In the genomic region with DNA sequence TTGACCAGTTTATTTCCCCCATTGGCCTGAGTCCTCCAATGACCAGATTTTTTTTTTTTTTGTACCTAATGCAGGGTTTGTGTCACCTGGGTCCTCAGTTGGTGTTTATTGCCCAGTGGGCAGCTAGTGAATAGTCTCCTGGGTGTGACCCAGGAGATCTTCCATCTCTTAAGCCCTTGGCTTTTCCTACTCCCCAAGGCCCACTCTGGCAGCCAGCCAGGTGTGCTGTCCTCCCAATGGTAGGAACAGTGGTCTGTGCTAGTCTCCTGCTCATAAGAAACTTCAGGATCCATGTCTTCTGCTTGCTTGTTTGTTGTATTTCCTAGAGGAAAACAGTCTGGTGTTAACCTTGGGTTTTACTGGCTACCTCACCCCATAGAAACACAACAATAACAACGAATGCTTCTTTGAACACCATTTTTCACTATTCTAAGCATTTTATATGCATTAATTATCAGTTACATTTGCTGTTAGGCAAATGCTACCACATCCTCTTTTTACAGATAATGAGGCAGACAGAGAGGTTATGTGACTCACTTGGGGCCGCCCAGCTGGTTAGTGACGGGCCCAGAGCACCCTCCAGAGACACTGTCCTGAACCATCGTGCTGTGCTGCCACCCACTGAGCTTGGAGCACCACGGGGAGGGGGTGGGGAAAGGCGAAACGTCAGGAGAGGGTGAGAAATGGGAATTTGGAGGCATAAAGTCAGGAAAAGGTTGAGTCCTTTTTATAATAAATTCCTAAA, we compare ENCODE assay signal across 9 cellular contexts.
DNase-seq lines count a peak whose midpoint lies in the region; ATAC-seq, FAIRE-seq and TF ChIP-seq lines count a peak whose summit lies in the region.
"Had no signal": no experiment of that assay in that cellular context is flagged by ENCODE, and none has a peak within 500 bp of the region (broad histone marks: within the 10 kb centered on the region; RNA-seq: fewer than 3 reads in every experiment).

No MANE protein-coding gene starts in this region.

- CTCF ChIA-PET in activated naive CD4-positive, alpha-beta T cell treated with anti-CD3 and anti-CD28 coated beads for 36 hours (lab: Charles Lee), result interaction anchor here (0.7 to 1.8 kb wide), 12 partner anchors 19 to 238 kb away, joined by 3 to 5 read pairs (median 3); no protein-coding TSS in a partner anchor

- H3K27ac Mint-ChIP-seq in activated naive CD4-positive, alpha-beta T cell treated with anti-CD3 and anti-CD28 coated beads for 36 hours, result no peak overlapping the region
- no peak overlapping the region for H3K27ac Mint-ChIP-seq in progenitor cell of endocrine pancreas
- H3K27ac Mint-ChIP-seq: brain had no signal

- no peaks in the 10 kb centered on the region for H3K36me3 Mint-ChIP-seq in activated naive CD4-positive, alpha-beta T cell treated with anti-CD3 and anti-CD28 coated beads for 36 hours (ENCODE audit: low read depth)
- H3K36me3 Mint-ChIP-seq in progenitor cell of endocrine pancreas (ENCODE audit: insufficient read depth), result no peaks in the 10 kb centered on the region
- H3K36me3 Mint-ChIP-seq: brain had no signal

- no peaks in the 10 kb centered on the region for H3K9me3 Mint-ChIP-seq in activated naive CD4-positive, alpha-beta T cell treated with anti-CD3 and anti-CD28 coated beads for 36 hours
- no peaks in the 10 kb centered on the region for H3K9me3 Mint-ChIP-seq in progenitor cell of endocrine pancreas (ENCODE audit: low read depth)

- intact Hi-C loops in activated naive CD4-positive, alpha-beta T cell treated with anti-CD3 and anti-CD28 coated beads for 36 hours (cut with micrococcal nuclease), result loop anchor here (1.0 to 5.0 kb wide), 5 partner anchors 57 to 336 kb away; no protein-coding TSS in a partner anchor

- peaks cover 51% of the 10 kb centered on the region for H3K4me1 Mint-ChIP-seq in activated naive CD4-positive, alpha-beta T cell treated with anti-CD3 and anti-CD28 coated beads for 36 hours (ENCODE audit: low read depth)
- no peaks in the 10 kb centered on the region for H3K4me1 Mint-ChIP-seq in progenitor cell of endocrine pancreas (ENCODE audit: low read depth)

- ATAC-seq in HG03097 (IDR thresholded peaks at IDR 0.05; ENCODE audit: low FRiP score, unreplicated experiment), result no peak

- FAIRE-seq in frontal cortex (lab: Jason Lieb, UNC), result no peak

- TF ChIP-seq CTCF in GM12874 (IDR thresholded peaks at IDR 0.05; ENCODE audit: insufficient read depth, low read depth, low read length), result 0 out of 2 replicates have a peak, but pooled peaks have one; percentile 2
- no peak for TF ChIP-seq CTCF in progenitor cell of endocrine pancreas (IDR thresholded peaks at IDR 0.05; ENCODE audit: unreplicated experiment)

- no peaks in the 10 kb centered on the region for H3K27me3 Mint-ChIP-seq in activated naive CD4-positive, alpha-beta T cell treated with anti-CD3 and anti-CD28 coated beads for 36 hours (ENCODE audit: low read depth)
- H3K27me3 Mint-ChIP-seq in progenitor cell of endocrine pancreas, result no peaks in the 10 kb centered on the region

- peak; percentile 78 for DNase-seq in activated naive CD4-positive, alpha-beta T cell treated with anti-CD3 and anti-CD28 coated beads for 36 hours
- peak; percentile 61 to 66 for DNase-seq in stimulated activated CD4-positive, alpha-beta T cell treated with anti-CD3 and anti-CD28 coated beads, Interleukin-2, amount 100 ng/mL, for 24 hours
- DNase-seq in hypothalamus (lab: John Stamatoyannopoulos, UW) (no peak), progenitor cell of endocrine pancreas (ENCODE audit: low spot score, unreplicated experiment) (no peak), frontal cortex (ENCODE audit: low spot score in 2 of 2) (no peak)

- TF ChIP-seq POLR2A in Raji (IDR thresholded peaks at IDR 0.05; ENCODE audit: insufficient read depth, low read depth, low read length), result 0 out of 2 replicates have a peak, but pooled peaks have one; percentile 19

- H3K4me3 Mint-ChIP-seq in activated naive CD4-positive, alpha-beta T cell treated with anti-CD3 and anti-CD28 coated beads for 36 hours, result no peak overlapping the region
- no peak overlapping the region for H3K4me3 Mint-ChIP-seq in progenitor cell of endocrine pancreas (ENCODE audit: low read depth)

Comparison
In these comparisons a context has a peak if more than half of its experiments do, and no peak if none do; other contexts are left out.
1. DNase-seq: peak in activated naive CD4-positive, alpha-beta T cell treated with anti-CD3 and anti-CD28 coated beads for 36 hours (single experiment) and stimulated activated CD4-positive, alpha-beta T cell treated with anti-CD3 and anti-CD28 coated beads, Interleukin-2, amount 100 ng/mL, for 24 hours (2 of 2); none in hypothalamus (0 of 51), progenitor cell of endocrine pancreas (single experiment) and frontal cortex (0 of 2).